14 cellular contexts compared by ENCODE assay signal in the genomic region with DNA sequence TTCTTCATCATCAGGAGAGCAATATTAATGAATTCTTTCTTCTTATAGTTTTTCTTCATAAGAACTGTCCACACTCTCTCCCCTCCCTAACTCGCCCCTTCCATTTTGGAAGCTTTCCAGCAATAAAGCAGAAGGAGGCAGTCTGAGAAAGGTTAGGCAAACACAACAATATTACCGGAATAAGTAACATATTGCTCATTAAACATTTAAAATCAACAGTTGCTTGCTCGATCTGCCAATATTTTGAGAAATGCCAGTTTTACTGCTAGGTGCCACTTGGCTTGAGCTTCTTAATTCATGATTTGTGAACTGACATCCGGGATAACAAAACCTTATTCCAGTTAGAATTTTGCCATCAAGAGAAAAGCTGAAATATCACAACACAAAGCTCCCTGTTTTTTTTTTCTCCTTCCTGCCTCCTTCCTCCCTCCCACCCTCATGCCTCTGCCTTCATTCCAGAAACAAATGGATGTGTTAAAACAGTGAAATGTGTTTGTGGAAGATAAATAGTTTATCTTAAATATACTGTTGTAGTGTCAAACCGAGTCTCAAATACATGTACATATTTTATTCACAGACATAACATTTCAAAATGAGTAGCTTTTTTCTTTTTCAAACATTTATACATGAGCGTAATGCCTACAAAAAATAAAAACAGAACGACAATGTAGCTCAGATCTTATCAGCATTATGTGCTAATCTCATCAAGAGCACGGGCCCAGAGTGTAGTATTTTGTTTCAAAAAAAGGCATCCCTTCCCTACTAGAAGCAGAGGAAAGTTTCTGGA.
DNase-seq lines count a peak whose midpoint lies in the region; ATAC-seq, FAIRE-seq and TF ChIP-seq lines count a peak whose summit lies in the region.
"Had no signal": no experiment of that assay in that cellular context is flagged by ENCODE, and none has a peak within 500 bp of the region (broad histone marks: within the 10 kb centered on the region; RNA-seq: fewer than 3 reads in every experiment).

No MANE protein-coding gene starts in this region.

- no peak for TF ChIP-seq RAD21 in H1 (IDR thresholded peaks at IDR 0.05 in 1 of 2, conservative IDR thresholded peaks at IDR 0.05 in 1 of 2; ENCODE audit: low read depth in 2 of 2, low read length in 2 of 2)

- peak overlapping the region; percentile 66; the same call in 1 of the 2 replicates for H2AFZ ChIP-seq in H1 (ENCODE audit: low read length)

- H3K27me3 ChIP-seq in H1 (replicated peaks in 1 of 4; ENCODE audit: control insufficient read depth in 3 of 4, extremely low read depth in 1 of 4, insufficient read depth in 3 of 4, low read length in 3 of 4): no peaks in the 10 kb centered on the region
- H3K27me3 ChIP-seq: foreskin keratinocyte had no signal

- no peak overlapping the region for H3K4ac ChIP-seq in H1 (replicated peaks; ENCODE audit: insufficient read length, low read depth, low read length)

- H3K27ac Mint-ChIP-seq in nephron: peak overlapping the region; percentile 42 to 74 (median 68)
- H3K27ac Mint-ChIP-seq in activated T-helper 1 cell treated with anti-CD3 and anti-CD28 coated beads, Interleukin-12 subunit alpha, Interleukin-12 subunit beta, Interleukin-2, Interleukin-4 antibody, amounts not matched to agents 30 ng/mL and 10 ng/mL and 1 ng/mL, durations not matched to agents 14 hours and 24 hours and 36 hours: no peak overlapping the region
- H3K27ac Mint-ChIP-seq: activated naive CD4-positive, alpha-beta T cell treated with anti-CD3 and anti-CD28 coated beads, Interleukin-2, amount 10 ng/mL, durations not matched to agents 7 days and 5 days had no signal

- H3K14ac ChIP-seq in H1 (ENCODE audit: insufficient read length): no peak overlapping the region

- H4K20me1 ChIP-seq in H1 (replicated peaks in 1 of 2; ENCODE audit: control insufficient read depth in 1 of 2, insufficient read depth in 2 of 2, low read length in 2 of 2): no peaks in the 10 kb centered on the region

- intact Hi-C loops in activated T-helper 1 cell treated with anti-CD3 and anti-CD28 coated beads, Interleukin-12 subunit alpha, Interleukin-12 subunit beta, Interleukin-2, Interleukin-4 antibody, amounts not matched to agents 30 ng/mL and 10 ng/mL and 1 ng/mL, durations not matched to agents 14 hours and 24 hours and 36 hours (cut with micrococcal nuclease): no loop called here

- H2BK20ac ChIP-seq in H1 (ENCODE audit: low read length): no peak overlapping the region

- TF ChIP-seq CTCF in H1 (IDR thresholded peaks at IDR 0.05; ENCODE audit: control extremely low read depth in 1 of 3, insufficient read depth in 1 of 3, low read depth in 1 of 3, low read length in 3 of 3) (no peak), nephron (IDR thresholded peaks at IDR 0.05; ENCODE audit: unreplicated experiment in 3 of 3) (no peak)

- peaks cover 0 to 5% (median 3%) of the 10 kb centered on the region in 4 experiments; a peak in 3 of 7 replicates for H3K4me1 ChIP-seq in H1 (replicated peaks in 1 of 4; ENCODE audit: control insufficient read depth in 3 of 4, insufficient read depth in 4 of 4, low read length in 3 of 4)
- H3K4me1 ChIP-seq: foreskin keratinocyte had no signal

- WGBS in H1 (ENCODE audit: extremely low coverage in 1 of 2, insufficient coverage in 1 of 2, insufficient read length in 1 of 2, insufficient replicate concordance in 2 of 2, low coverage in 1 of 2, low lambda C conversion rate in 2 of 2, missing lambda C conversion rate in 1 of 2), 2 experiments: 86% methylated on average over 8 of the region's 8 CpGs; no CpG with 5 or more reads in 1 of the 2 experiments

- peak overlapping the region; percentile 8 to 52 (median 27) for H3K4me3 Mint-ChIP-seq in nephron
- no peak overlapping the region for H3K4me3 Mint-ChIP-seq in activated T-helper 1 cell treated with anti-CD3 and anti-CD28 coated beads, Interleukin-12 subunit alpha, Interleukin-12 subunit beta, Interleukin-2, Interleukin-4 antibody, amounts not matched to agents 30 ng/mL and 10 ng/mL and 1 ng/mL, durations not matched to agents 14 hours and 24 hours and 36 hours
- H3K4me3 Mint-ChIP-seq: activated naive CD4-positive, alpha-beta T cell treated with anti-CD3 and anti-CD28 coated beads, Interleukin-2, amount 10 ng/mL, durations not matched to agents 7 days and 5 days; neural crest cell had no signal

- no peak for ATAC-seq in HG03432 (IDR thresholded peaks at IDR 0.05; ENCODE audit: unreplicated experiment)
- ATAC-seq in HG03196 (IDR thresholded peaks at IDR 0.05; ENCODE audit: unreplicated experiment): no peak
- ATAC-seq: foreskin keratinocyte had no signal

- H3K27me3 Mint-ChIP-seq in nephron (ENCODE audit: low read depth): no peaks in the 10 kb centered on the region
- H3K27me3 Mint-ChIP-seq in activated T-helper 1 cell treated with anti-CD3 and anti-CD28 coated beads, Interleukin-12 subunit alpha, Interleukin-12 subunit beta, Interleukin-2, Interleukin-4 antibody, amounts not matched to agents 30 ng/mL and 10 ng/mL and 1 ng/mL, durations not matched to agents 14 hours and 24 hours and 36 hours (ENCODE audit: insufficient read depth): peaks cover 2% of the 10 kb centered on the region

- H2BK5ac ChIP-seq in H1 (ENCODE audit: low read depth, low read length): no peak overlapping the region

- no peaks in the 10 kb centered on the region for H3K79me1 ChIP-seq in H1 (ENCODE audit: low read depth, low read length)

- POLR2A ChIA-PET in H1 (lab: Charles Lee; ENCODE audit: partially characterized antibody): no interaction called here

- no peak overlapping the region for H4K8ac ChIP-seq in H1 (ENCODE audit: extremely low read depth, insufficient read depth, low read length)

- no peak overlapping the region for H2BK12ac ChIP-seq in H1 (ENCODE audit: low read depth, low read length)

- no peak for FAIRE-seq in H1 (lab: Jason Lieb, UNC)
- FAIRE-seq: GM19239 had no signal

- no peak overlapping the region for H3K27ac ChIP-seq in H1 (ENCODE audit: low read depth, low read length)
- H3K27ac ChIP-seq: foreskin keratinocyte had no signal

- no peak for TF ChIP-seq EP300 in H1 (IDR thresholded peaks at IDR 0.05; ENCODE audit: borderline replicate concordance in 1 of 2, low read depth in 2 of 2, low read length in 2 of 2)

- H4K91ac ChIP-seq in H1 (replicated peaks; ENCODE audit: insufficient read length, low read length): no peak overlapping the region

- H3K9me3 ChIP-seq in H1 (ENCODE audit: insufficient read depth in 2 of 2, low read depth in 1 of 2, low read length in 1 of 2): no peaks in the 10 kb centered on the region

- H3K9me3 Mint-ChIP-seq in nephron: no peaks in the 10 kb centered on the region
- H3K9me3 Mint-ChIP-seq in activated T-helper 1 cell treated with anti-CD3 and anti-CD28 coated beads, Interleukin-12 subunit alpha, Interleukin-12 subunit beta, Interleukin-2, Interleukin-4 antibody, amounts not matched to agents 30 ng/mL and 10 ng/mL and 1 ng/mL, durations not matched to agents 14 hours and 24 hours and 36 hours: no peaks in the 10 kb centered on the region
- H3K9me3 Mint-ChIP-seq: activated naive CD4-positive, alpha-beta T cell treated with anti-CD3 and anti-CD28 coated beads, Interleukin-2, amount 10 ng/mL, durations not matched to agents 7 days and 5 days; neural crest cell had no signal

- H3K9ac ChIP-seq in H1 (replicated peaks in 1 of 4; ENCODE audit: extremely low read depth in 1 of 4, low read depth in 3 of 4, low read length in 3 of 4): no peak overlapping the region

- no peak for TF ChIP-seq POLR2A in H1 (IDR thresholded peaks at IDR 0.05; ENCODE audit: control extremely low read depth in 1 of 2, low read depth in 2 of 2, low read length in 2 of 2)

- CTCF ChIA-PET in H1 (lab: Charles Lee; ENCODE audit: partially characterized antibody): interaction anchor here (0.6 to 1.5 kb wide), 8 partner anchors 14 to 747 kb away, joined by 3 to 5 read pairs (median 3); no protein-coding TSS in a partner anchor

- no peak overlapping the region for H3K4me3 ChIP-seq in H1 (ENCODE audit: extremely low read depth in 1 of 4, insufficient read depth in 2 of 4, low read depth in 3 of 4, low read length in 4 of 4)

- H3K23ac ChIP-seq in H1 (ENCODE audit: insufficient read length): no peak overlapping the region

- peaks cover 12% of the 10 kb centered on the region for H3K4me1 Mint-ChIP-seq in nephron
- no peaks in the 10 kb centered on the region for H3K4me1 Mint-ChIP-seq in activated T-helper 1 cell treated with anti-CD3 and anti-CD28 coated beads, Interleukin-12 subunit alpha, Interleukin-12 subunit beta, Interleukin-2, Interleukin-4 antibody, amounts not matched to agents 30 ng/mL and 10 ng/mL and 1 ng/mL, durations not matched to agents 14 hours and 24 hours and 36 hours (ENCODE audit: low read depth)
- H3K4me1 Mint-ChIP-seq: activated naive CD4-positive, alpha-beta T cell treated with anti-CD3 and anti-CD28 coated beads, Interleukin-2, amount 10 ng/mL, durations not matched to agents 7 days and 5 days had no signal

- H3K36me3 Mint-ChIP-seq in nephron (ENCODE audit: low read depth): no peaks in the 10 kb centered on the region
- H3K36me3 Mint-ChIP-seq in activated T-helper 1 cell treated with anti-CD3 and anti-CD28 coated beads, Interleukin-12 subunit alpha, Interleukin-12 subunit beta, Interleukin-2, Interleukin-4 antibody, amounts not matched to agents 30 ng/mL and 10 ng/mL and 1 ng/mL, durations not matched to agents 14 hours and 24 hours and 36 hours (ENCODE audit: low read depth): no peaks in the 10 kb centered on the region
- H3K36me3 Mint-ChIP-seq: activated naive CD4-positive, alpha-beta T cell treated with anti-CD3 and anti-CD28 coated beads, Interleukin-2, amount 10 ng/mL, durations not matched to agents 7 days and 5 days had no signal

- H3K79me2 ChIP-seq in H1 (ENCODE audit: control insufficient read depth in 1 of 2, insufficient read depth in 2 of 2, low read length in 2 of 2): no peaks in the 10 kb centered on the region

- no peak overlapping the region for H3K18ac ChIP-seq in H1 (ENCODE audit: extremely low read depth, low read length)

- no peak overlapping the region for H3K4me2 ChIP-seq in H1 (ENCODE audit: insufficient read depth in 1 of 2, low read depth in 2 of 2, low read length in 2 of 2)

- no peaks in the 10 kb centered on the region for H3K36me3 ChIP-seq in H1 (ENCODE audit: control insufficient read depth in 2 of 4, insufficient read depth in 4 of 4, low read length in 3 of 4)

- no peak overlapping the region for H4K5ac ChIP-seq in H1 (ENCODE audit: insufficient read length, low read depth, low read length)

- H3K56ac ChIP-seq in H1 (replicated peaks; ENCODE audit: insufficient read length, low read depth, low read length): no peak overlapping the region

- H2BK120ac ChIP-seq in H1 (replicated peaks; ENCODE audit: low read depth, low read length): no peak overlapping the region

- no peak overlapping the region for H2AK5ac ChIP-seq in H1 (ENCODE audit: low read depth, low read length)

- DNase-seq in AG08395 (ENCODE audit: low spot score) (peak; percentile 2), NCI-H2171 treated with DMSO at 0.1 percent for 48 hours (lab: John Stamatoyannopoulos, UW) (peak; percentile 86), H1 (ENCODE audit: low read depth in 1 of 2, low spot score in 2 of 2) (no peak), occipital lobe (lab: John Stamatoyannopoulos, UW) (no peak)
- DNase-seq in activated T-helper 1 cell treated with anti-CD3 and anti-CD28 coated beads, Interleukin-12 subunit alpha, Interleukin-12 subunit beta, Interleukin-2, Interleukin-4 antibody, amounts not matched to agents 30 ng/mL and 10 ng/mL and 1 ng/mL, durations not matched to agents 14 hours and 24 hours and 36 hours (ENCODE audit: low spot score): no peak
- DNase-seq: activated naive CD4-positive, alpha-beta T cell treated with anti-CD3 and anti-CD28 coated beads, Interleukin-2, amount 10 ng/mL, durations not matched to agents 7 days and 5 days; foreskin keratinocyte; stimulated activated CD4-positive, alpha-beta T cell treated with anti-CD3 and anti-CD28 coated beads, Interleukin-15, amount 100 ng/mL, for 24 hours; stimulated activated CD8-positive, alpha-beta memory T cell treated with anti-CD3 and anti-CD28 coated beads, Interleukin-4, amount 100 ng/mL, for 48 hours had no signal

- no peaks in the 10 kb centered on the region for H3K23me2 ChIP-seq in H1 (ENCODE audit: low read depth, low read length)

- no peak overlapping the region for H2BK15ac ChIP-seq in H1 (ENCODE audit: low read length)

Comparison
In these comparisons a context has a peak if more than half of its experiments do, and no peak if none do; other contexts are left out.
1. DNase-seq: peak in AG08395 (single experiment) and NCI-H2171 treated with DMSO at 0.1 percent for 48 hours (single experiment); none in H1 (0 of 2), occipital lobe (single experiment) and activated T-helper 1 cell treated with anti-CD3 and anti-CD28 coated beads, Interleukin-12 subunit alpha, Interleukin-12 subunit beta, Interleukin-2, Interleukin-4 antibody, amounts not matched to agents 30 ng/mL and 10 ng/mL and 1 ng/mL, durations not matched to agents 14 hours and 24 hours and 36 hours (single experiment).